ENCODE assay signal across 1 cellular context in genomic region chr12:84763112-84763511, GRCh38.
TF ChIP-seq lines count a peak whose summit lies in the region.

No MANE protein-coding gene starts in this region.

TF ChIP-seq in GM23338, 12 proteins besides CTCF, POLR2A, EP300 and RAD21 (continued from another document):
- TF ChIP-seq ZNF462 (CRISPR knock-in tag; IDR thresholded peaks at IDR 0.05), result no peak
- TF ChIP-seq ZNF114 (CRISPR knock-in tag; IDR thresholded peaks at IDR 0.05), result no peak
- no peak for TF ChIP-seq EZH2 (IDR thresholded peaks at IDR 0.05; ENCODE audit: low read depth, unreplicated experiment)
- no peak for TF ChIP-seq REST (IDR thresholded peaks at IDR 0.05; ENCODE audit: unreplicated experiment)
- TF ChIP-seq POLR2AphosphoS5 (IDR thresholded peaks at IDR 0.05; ENCODE audit: low read depth), result no peak
- TF ChIP-seq ETS1 (IDR thresholded peaks at IDR 0.05), result no peak
- no peak for TF ChIP-seq CREB1 (CRISPR knock-in tag; IDR thresholded peaks at IDR 0.05; ENCODE audit: low read depth)
- TF ChIP-seq ZNF331 (CRISPR knock-in tag; IDR thresholded peaks at IDR 0.05; ENCODE audit: low read depth), result no peak
- TF ChIP-seq EZH2phosphoT487 (IDR thresholded peaks at IDR 0.05; ENCODE audit: unreplicated experiment), result no peak
